ENCODE assay signal across 21 cellular contexts in genomic region chrX:135437867-135438733, GRCh38. TPM values are rescaled to one million over a fixed set of nuclear protein-coding genes. Genes with fewer than 3 reads are reported as not detected.
DNase-seq lines count a peak whose midpoint lies in the region; ATAC-seq, FAIRE-seq and TF ChIP-seq lines count a peak whose summit lies in the region.
"Had no signal": no experiment of that assay in that cellular context is flagged by ENCODE, and none has a peak within 500 bp of the region (broad histone marks: within the 10 kb centered on the region; RNA-seq: fewer than 3 reads in every experiment).

No MANE protein-coding gene starts in this region.

- no peak overlapping the region for H2AFZ ChIP-seq in K562 (ENCODE audit: low read depth, low read length)

- no peak for TF ChIP-seq POLR2A in K562 (conservative IDR thresholded peaks at IDR 0.05)

- H3K27ac ChIP-seq in K562 (ENCODE audit: extremely low read depth, low read depth, low read length), result no peak overlapping the region
- H3K27ac ChIP-seq: coronary artery, left lung had no signal

- in situ Hi-C loops in K562 (cut with MboI), result no loop called here

- H3K4me3 ChIP-seq in K562, result no peak overlapping the region
- H3K4me3 ChIP-seq: coronary artery, left lung, MG63 had no signal

- POLR2A ChIA-PET in K562 (lab: Yijun Ruan, JAX), result interaction anchor here (0.7 to 1.1 kb wide), 2 partner anchors 15 to 29 kb away, joined by 3 to 4 read pairs; no protein-coding TSS in a partner anchor

- H3K9me1 ChIP-seq in K562 (ENCODE audit: control insufficient read depth, insufficient read depth, low read length), result no peaks in the 10 kb centered on the region

- H3K27ac Mint-ChIP-seq in mesothelial cell of epicardium, result no peak overlapping the region
- H3K27ac Mint-ChIP-seq: activated T-cell treated with anti-CD3 and anti-CD28 coated beads, Interleukin-2, amount 50 U/mL, for 24 hours; natural killer cell treated with Interleukin-12 subunit alpha and Interleukin-12 subunit beta and Interleukin-15 and Interleukin-18, amount 100 ng/mL, for 72 hours; stimulated activated naive CD8-positive, alpha-beta T cell treated with anti-CD3 and anti-CD28 coated beads, Interleukin-15, Interleukin-2, amounts not matched to agents 100 ng/mL and 50 ng/mL, for 24 hours; T-cell had no signal

- H3K79me2 ChIP-seq in K562 (ENCODE audit: control insufficient read depth, insufficient read depth, low read length), result no peaks in the 10 kb centered on the region

- CTCF ChIA-PET in K562 (lab: Yijun Ruan, JAX; ENCODE audit: low intra/inter-chr PET ratio), result interaction anchor here (0.7 kb wide), 1 partner anchor 359 kb away, joined by 3 read pairs; no protein-coding TSS in a partner anchor

- peaks cover 4% of the 10 kb centered on the region for H3K27me3 Mint-ChIP-seq in mesothelial cell of epicardium (ENCODE audit: low read depth)
- H3K27me3 Mint-ChIP-seq: stimulated activated naive CD8-positive, alpha-beta T cell treated with anti-CD3 and anti-CD28 coated beads, Interleukin-15, Interleukin-2, amounts not matched to agents 100 ng/mL and 50 ng/mL, for 24 hours had no signal

- no peaks in the 10 kb centered on the region for H3K36me3 ChIP-seq in K562 (ENCODE audit: control insufficient read depth, insufficient read depth, low read length)
- H3K36me3 ChIP-seq: left lung, MG63 had no signal

- no peak for TF ChIP-seq EP300 in K562 (IDR thresholded peaks at IDR 0.05; ENCODE audit: low read length)

- TF ChIP-seq RAD21 in K562 (CRISPR knock-in tag; conservative IDR thresholded peaks at IDR 0.05 in 1 of 2, IDR thresholded peaks at IDR 0.05 in 1 of 2), result peak in 1 of 2 experiments; percentile 32; a peak in 1 of 4 replicates

- no peaks in the 10 kb centered on the region for H3K9me3 ChIP-seq in K562 (replicated peaks; ENCODE audit: control insufficient read depth, insufficient read depth, low read depth, low read length)
- H3K9me3 ChIP-seq: left lung, MG63 had no signal

- H4K20me1 ChIP-seq in K562 (replicated peaks; ENCODE audit: control insufficient read depth, insufficient read depth, low read length), result no peaks in the 10 kb centered on the region

- H3K9ac ChIP-seq in K562 (ENCODE audit: insufficient read depth in 1 of 2, low read depth in 2 of 2, low read length in 2 of 2), result no peak overlapping the region

- H3K4me2 ChIP-seq in K562 (ENCODE audit: insufficient read depth, low read length), result no peak overlapping the region

- peaks cover 0 to 22% of the 10 kb centered on the region in 2 experiments; a peak in 1 of 5 replicates for H3K4me1 ChIP-seq in K562 (replicated peaks in 1 of 2; ENCODE audit: control insufficient read depth in 2 of 2, insufficient read depth in 2 of 2, low read length in 2 of 2)
- H3K4me1 ChIP-seq: left lung had no signal

- DNase-seq in COLO668 (lab: John Stamatoyannopoulos, UW; ENCODE audit: unreplicated experiment) (peak; percentile 64), NCI-H2196 treated with DMSO at 0.1 percent for 48 hours (lab: John Stamatoyannopoulos, UW; ENCODE audit: unreplicated experiment) (peak; percentile 21), K562 (ENCODE audit: extremely low read depth in 1 of 4, low spot score in 3 of 4) (peak; percentile 14 to 43 (median 28)), mesothelial cell of epicardium (ENCODE audit: low spot score in 2 of 2, unreplicated experiment in 2 of 2) (no peak), midbrain (lab: John Stamatoyannopoulos, UW) (no peak)
- DNase-seq: activated CD4-positive, alpha-beta T cell treated with anti-CD3 and anti-CD28 coated beads for 4 hours; activated T-cell treated with anti-CD3 and anti-CD28 coated beads, Interleukin-2, amount 50 U/mL, for 24 hours; AML-193; amygdala; hippocampal formation; MG63; NCI-H510A treated with DMSO at 0.1 percent for 48 hours; right cardiac atrium; T-cell had no signal

- no peak for FAIRE-seq in K562 (lab: Jason Lieb, UNC)

- H3K4me3 Mint-ChIP-seq in mesothelial cell of epicardium, result no peak overlapping the region
- H3K4me3 Mint-ChIP-seq: activated T-cell treated with anti-CD3 and anti-CD28 coated beads, Interleukin-2, amount 50 U/mL, for 24 hours; natural killer cell treated with Interleukin-12 subunit alpha and Interleukin-12 subunit beta and Interleukin-15 and Interleukin-18, amount 100 ng/mL, for 72 hours; stimulated activated naive CD8-positive, alpha-beta T cell treated with anti-CD3 and anti-CD28 coated beads, Interleukin-15, Interleukin-2, amounts not matched to agents 100 ng/mL and 50 ng/mL, for 24 hours; T-cell had no signal

- no TSS peak for BruUV-seq in K562 (replicated peaks; lab: Mats Ljungman, UMichigan)

- intact Hi-C loops in K562 (cut with micrococcal nuclease), result no loop called here

- H3K36me3 Mint-ChIP-seq in mesothelial cell of epicardium, result no peaks in the 10 kb centered on the region
- H3K36me3 Mint-ChIP-seq: natural killer cell treated with Interleukin-12 subunit alpha and Interleukin-12 subunit beta and Interleukin-15 and Interleukin-18, amount 100 ng/mL, for 72 hours; T-cell had no signal

- ATAC-seq in K562 (peak; percentile 93), GM18511 (IDR thresholded peaks at IDR 0.05; ENCODE audit: unreplicated experiment) (no peak), GM21528 (IDR thresholded peaks at IDR 0.05; ENCODE audit: low FRiP score, unreplicated experiment) (no peak)
- ATAC-seq: left lung, right cardiac atrium, T-cell had no signal

- no peaks in the 10 kb centered on the region for H3K4me1 Mint-ChIP-seq in mesothelial cell of epicardium
- H3K4me1 Mint-ChIP-seq: T-cell had no signal

- 0% methylated on average over 11 of the region's 28 CpGs for WGBS in K562 (ENCODE audit: insufficient coverage, low coverage, missing lambda C conversion rate)

- peaks cover 26% of the 10 kb centered on the region for H3K9me3 Mint-ChIP-seq in mesothelial cell of epicardium
- H3K9me3 Mint-ChIP-seq: activated T-cell treated with anti-CD3 and anti-CD28 coated beads, Interleukin-2, amount 50 U/mL, for 24 hours; natural killer cell treated with Interleukin-12 subunit alpha and Interleukin-12 subunit beta and Interleukin-15 and Interleukin-18, amount 100 ng/mL, for 72 hours; stimulated activated naive CD8-positive, alpha-beta T cell treated with anti-CD3 and anti-CD28 coated beads, Interleukin-15, Interleukin-2, amounts not matched to agents 100 ng/mL and 50 ng/mL, for 24 hours; T-cell had no signal

- H3K27me3 ChIP-seq in K562 (ENCODE audit: control insufficient read depth in 2 of 2, insufficient read depth in 2 of 2, low read length in 2 of 2), result peaks cover 6 to 58% of the 10 kb centered on the region in 2 experiments; a peak in 3 of 5 replicates
- H3K27me3 ChIP-seq: left lung, MG63 had no signal

- TF ChIP-seq CTCF in GM12873 (IDR thresholded peaks at IDR 0.05; ENCODE audit: insufficient read depth, low read depth, low read length, missing control alignments) (peak; percentile 23), K562 (IDR thresholded peaks at IDR 0.05 in 2 of 3, conservative IDR thresholded peaks at IDR 0.05 in 1 of 3; ENCODE audit: insufficient read depth in 2 of 3, low read depth in 1 of 3, low read length in 3 of 3) (peak; percentile 45 to 51 (median 45)), mesothelial cell of epicardium (IDR thresholded peaks at IDR 0.05; ENCODE audit: unreplicated experiment) (no peak)

TF ChIP-seq in K562, 482 proteins besides CTCF, POLR2A, EP300 and RAD21:
- TF ChIP-seq ZNF212 (CRISPR knock-in tag; IDR thresholded peaks at IDR 0.05), result no peak
- peak; percentile 3 for TF ChIP-seq CTCFL (IDR thresholded peaks at IDR 0.05; ENCODE audit: borderline replicate concordance, insufficient read depth, low read depth, low read length, poor library complexity, severe bottlenecking)
- peak; percentile 49; the same call in 1 of the 2 replicates for TF ChIP-seq SMC3 (conservative IDR thresholded peaks at IDR 0.05; ENCODE audit: insufficient read depth, low read depth, low read length)

RNA-seq across cellular contexts. Expression of gene SMIM10L2A, which starts 16.4 kb away (rescaled TPM):
- total RNA-seq in K562 (2011; cell fraction: chromatin; rRNA removed; ENCODE audit: low replicate concordance), result 0.12 and 0.25 TPM in 2 replicates
- total RNA-seq in K562 (2011; cell fraction: nucleolus; rRNA removed), result 0.13 and 0.17 TPM in 2 replicates
- total RNA-seq in K562 (2011; cell fraction: nucleoplasm; rRNA removed), result 0.08 and 0.15 TPM in 2 replicates
- total RNA-seq in K562 (2014; rRNA removed), result 0.04 and 0.09 TPM in 2 replicates
- 0.04 TPM in 1 of 2 replicates, not detected in the other for total RNA-seq in K562 (2014; rRNA removed; fragmentation: Illumina TruSeq; extraction: Trizol)
- total RNA-seq in K562 (2015; rRNA removed; fragmentation: Illumina TruSeq; extraction: Trizol), result 0.11 and 0.14 TPM in 2 replicates
- 0.13 and 0.18 TPM in 2 replicates for total RNA-seq in K562 (2021)
- polyA plus RNA-seq in K562 (2011; rRNA removed), result 0.03 and 0.05 TPM in 2 replicates
- 0.06 and 0.09 TPM in 2 replicates for polyA plus RNA-seq in K562 (2011; cell fraction: cytosol; rRNA removed)
- 0.14 TPM in 2 replicates for polyA plus RNA-seq in K562 (2011; cell fraction: nucleus; rRNA removed)
- polyA plus RNA-seq in K562 (2012), result 0.20 and 0.28 TPM in 2 replicates
- 0.04 and 0.10 TPM in 2 replicates for polyA plus RNA-seq in K562 (2014; fragmentation: Illumina TruSeq; extraction: Trizol)
- polyA plus RNA-seq in K562 (2014; fragmentation: Nextera tagmentation; extraction: Ambion mirVana), result not detected
- polyA plus RNA-seq in K562 (2014; rRNA removed), result 0.07 TPM in 2 replicates
- not detected in 2 replicates for polyA minus RNA-seq in K562 (2011; rRNA and poly(A)+ RNA removed)
- polyA minus RNA-seq in K562 (2011; cell fraction: cytosol; rRNA and poly(A)+ RNA removed), result not detected in 2 replicates
- polyA minus RNA-seq in K562 (2011; cell fraction: nucleus; rRNA and poly(A)+ RNA removed), result 0.27 and 0.33 TPM in 2 replicates
- 7.8 to 8.7 TPM (median 7.8 TPM) in 3 replicates for total RNA-seq in mesothelial cell of epicardium

Comparison
In these comparisons a context has a peak if more than half of its experiments do, and no peak if none do; other contexts are left out.
1. DNase-seq: peak in COLO668 (single experiment), NCI-H2196 treated with DMSO at 0.1 percent for 48 hours (single experiment) and K562 (4 of 4); none in mesothelial cell of epicardium (0 of 2) and midbrain (single experiment).